8 cellular contexts compared by ENCODE assay signal in genomic region chr19:460877-461609, GRCh38. TPM values are rescaled to one million over a fixed set of nuclear protein-coding genes. Genes with fewer than 3 reads are reported as not detected.
A peak's percentile ranks its signal among the peaks of the same experiment; 100 is the strongest.
DNase-seq lines count a peak whose midpoint lies in the region; ATAC-seq and TF ChIP-seq lines count a peak whose summit lies in the region.

Gene SHC2 (minus strand): TSS chr19:461033. CDS start chr19:460996, 37 bp downstream.

- no peaks in the 10 kb centered on the region for H3K36me3 Mint-ChIP-seq in activated CD4-positive, alpha-beta memory T cell treated with anti-CD3 and anti-CD28 coated beads for 36 hours
- H3K36me3 Mint-ChIP-seq in activated CD4-positive, alpha-beta memory T cell treated with anti-CD3 and anti-CD28 coated beads, Interleukin-2, amount 10 ng/mL, durations not matched to agents 7 days and 5 days (ENCODE audit: low read depth): no peaks in the 10 kb centered on the region
- H3K36me3 Mint-ChIP-seq in central memory CD8-positive, alpha-beta T cell (ENCODE audit: insufficient read depth): peaks cover 5% of the 10 kb centered on the region

- POLR2A ChIA-PET in activated CD4-positive, alpha-beta memory T cell treated with anti-CD3 and anti-CD28 coated beads for 36 hours (lab: Charles Lee): no interaction called here
- POLR2A ChIA-PET in activated CD4-positive, alpha-beta memory T cell treated with anti-CD3 and anti-CD28 coated beads, Interleukin-2, amount 10 ng/mL, durations not matched to agents 7 days and 5 days (lab: Charles Lee): no interaction called here

- H3K4me3 ChIP-seq in lung (peak within 1 kb of the TSS; percentile 60), transverse colon (peak within 1 kb of the TSS; percentile 42 to 85 (median 55))

- peaks cover 7% of the 10 kb centered on the region for H3K4me1 Mint-ChIP-seq in activated CD4-positive, alpha-beta memory T cell treated with anti-CD3 and anti-CD28 coated beads for 36 hours (ENCODE audit: low read depth)
- peaks cover 6% of the 10 kb centered on the region for H3K4me1 Mint-ChIP-seq in activated CD4-positive, alpha-beta memory T cell treated with anti-CD3 and anti-CD28 coated beads, Interleukin-2, amount 10 ng/mL, durations not matched to agents 7 days and 5 days
- no peaks in the 10 kb centered on the region for H3K4me1 Mint-ChIP-seq in central memory CD8-positive, alpha-beta T cell

- no peaks in the 10 kb centered on the region for H3K27me3 ChIP-seq in lung (ENCODE audit: control insufficient read depth, insufficient read depth)
- peaks cover 25% of the 10 kb centered on the region for H3K27me3 ChIP-seq in transverse colon

- CTCF ChIA-PET in activated CD4-positive, alpha-beta memory T cell treated with anti-CD3 and anti-CD28 coated beads for 36 hours (lab: Charles Lee): no interaction called here
- CTCF ChIA-PET in activated CD4-positive, alpha-beta memory T cell treated with anti-CD3 and anti-CD28 coated beads, Interleukin-2, amount 10 ng/mL, durations not matched to agents 7 days and 5 days (lab: Charles Lee): no interaction called here

- TF ChIP-seq EP300 in transverse colon (IDR thresholded peaks at IDR 0.05; ENCODE audit: low read depth): no peak

- H3K4me3 Mint-ChIP-seq in activated CD4-positive, alpha-beta memory T cell treated with anti-CD3 and anti-CD28 coated beads for 36 hours: peak within 1 kb of the TSS; percentile 41
- no peak within 1 kb of the TSS for H3K4me3 Mint-ChIP-seq in activated CD4-positive, alpha-beta memory T cell treated with anti-CD3 and anti-CD28 coated beads, Interleukin-2, amount 10 ng/mL, durations not matched to agents 7 days and 5 days
- peak within 1 kb of the TSS; percentile 68 for H3K4me3 Mint-ChIP-seq in central memory CD8-positive, alpha-beta T cell

- intact Hi-C loops in activated CD4-positive, alpha-beta memory T cell treated with anti-CD3 and anti-CD28 coated beads for 36 hours (cut with micrococcal nuclease): no loop called here
- intact Hi-C loops in transverse colon (cut with DNase I; ENCODE audit: low total_unique reads): loop anchor here (2.0 kb wide), 1 partner anchor 70 kb away; the partner anchor contains the start of gene CDC34

- H3K9me3 ChIP-seq in lung (ENCODE audit: control insufficient read depth in 2 of 2, insufficient read depth in 1 of 2, low read length in 1 of 2) (peaks cover 0 to 2% of the 10 kb centered on the region in 2 donors), transverse colon (no peaks in the 10 kb centered on the region)

- in situ Hi-C loops in transverse colon (cut with MboI; ENCODE audit: low pct_ligation_motif_present in 1 of 4, low pct_unique_long_range_greater_than_20kb in 1 of 4, low sequenced_read_pairs in 3 of 4): no loop called here

- no peak for DNase-seq in activated CD4-positive, alpha-beta memory T cell treated with anti-CD3 and anti-CD28 coated beads for 36 hours
- DNase-seq in activated CD4-positive, alpha-beta memory T cell treated with anti-CD3 and anti-CD28 coated beads, Interleukin-2, amount 10 ng/mL, durations not matched to agents 7 days and 5 days: no peak
- DNase-seq in central memory CD8-positive, alpha-beta T cell (ENCODE audit: low spot score in 2 of 2): no peak
- DNase-seq in lung (ENCODE audit: low spot score): no peak
- peak; percentile 34 for DNase-seq in transverse colon
- DNase-seq in erythroblast (lab: John Stamatoyannopoulos, UW): no peak
- DNase-seq in NCI-H1694 treated with DMSO at 0.1 percent for 48 hours (lab: John Stamatoyannopoulos, UW): no peak

- TF ChIP-seq POLR2A in transverse colon (IDR thresholded peaks at IDR 0.05): no peak
- no peak for TF ChIP-seq POLR2A in erythroblast (IDR thresholded peaks at IDR 0.05; ENCODE audit: low read length)

- TF ChIP-seq CTCF in lung (IDR thresholded peaks at IDR 0.05; ENCODE audit: control extremely low read depth, extremely low read depth) (no peak), transverse colon (IDR thresholded peaks at IDR 0.05) (no peak)

- peaks cover 21% of the 10 kb centered on the region for H3K27me3 Mint-ChIP-seq in activated CD4-positive, alpha-beta memory T cell treated with anti-CD3 and anti-CD28 coated beads for 36 hours
- H3K27me3 Mint-ChIP-seq in activated CD4-positive, alpha-beta memory T cell treated with anti-CD3 and anti-CD28 coated beads, Interleukin-2, amount 10 ng/mL, durations not matched to agents 7 days and 5 days: peaks cover 18% of the 10 kb centered on the region
- peaks cover 26% of the 10 kb centered on the region for H3K27me3 Mint-ChIP-seq in central memory CD8-positive, alpha-beta T cell

- H3K4me1 ChIP-seq in lung (ENCODE audit: control insufficient read depth in 2 of 2, insufficient read depth in 2 of 2, low read length in 2 of 2) (peaks cover 0 to 7% of the 10 kb centered on the region in 2 donors), transverse colon (peaks cover 5 to 23% (median 18%) of the 10 kb centered on the region in 4 donors)

- WGBS in lung, 2 donors: 2% methylated on average over 22 to 77 of the region's 77 CpGs
- WGBS in transverse colon (ENCODE audit: low coverage in 1 of 2), 2 donors: 3% methylated on average over 40 of the region's 77 CpGs; no CpG with 5 or more reads in 1 of the 2 donors

- H3K36me3 ChIP-seq in lung (ENCODE audit: control insufficient read depth in 2 of 2, insufficient read depth in 2 of 2, low read length in 2 of 2): no peaks in the 10 kb centered on the region
- no peaks in the 10 kb centered on the region for H3K36me3 ChIP-seq in transverse colon

- no peaks in the 10 kb centered on the region for H3K9me3 Mint-ChIP-seq in activated CD4-positive, alpha-beta memory T cell treated with anti-CD3 and anti-CD28 coated beads for 36 hours
- no peaks in the 10 kb centered on the region for H3K9me3 Mint-ChIP-seq in activated CD4-positive, alpha-beta memory T cell treated with anti-CD3 and anti-CD28 coated beads, Interleukin-2, amount 10 ng/mL, durations not matched to agents 7 days and 5 days
- no peaks in the 10 kb centered on the region for H3K9me3 Mint-ChIP-seq in central memory CD8-positive, alpha-beta T cell

- H3K27ac ChIP-seq in lung (ENCODE audit: low read depth in 1 of 2, low read length in 1 of 2) (peak within 1 kb of the TSS; percentile 38 to 75), transverse colon (peak within 1 kb of the TSS; percentile 72 to 89 (median 76))

- no peak for ATAC-seq in central memory CD8-positive, alpha-beta T cell (replicated peaks; ENCODE audit: extremely low read depth, poor library complexity, severe bottlenecking)
- ATAC-seq in lung (ENCODE audit: insufficient read depth, low FRiP score) (no peak), HG02759 (IDR thresholded peaks at IDR 0.05; ENCODE audit: unreplicated experiment) (no peak)

- H3K27ac Mint-ChIP-seq in activated CD4-positive, alpha-beta memory T cell treated with anti-CD3 and anti-CD28 coated beads for 36 hours: no peak within 1 kb of the TSS
- H3K27ac Mint-ChIP-seq in activated CD4-positive, alpha-beta memory T cell treated with anti-CD3 and anti-CD28 coated beads, Interleukin-2, amount 10 ng/mL, durations not matched to agents 7 days and 5 days: no peak within 1 kb of the TSS
- no peak within 1 kb of the TSS for H3K27ac Mint-ChIP-seq in central memory CD8-positive, alpha-beta T cell (ENCODE audit: low read depth)

RNA-seq across cellular contexts. Expression of gene SHC2, which starts in this region (rescaled TPM):
- under 1 TPM in 1 of 2 experiments, not detected in 1; 0.21 TPM for total RNA-seq in activated CD4-positive, alpha-beta memory T cell treated with anti-CD3 and anti-CD28 coated beads for 36 hours
- total RNA-seq in activated CD4-positive, alpha-beta memory T cell treated with anti-CD3 and anti-CD28 coated beads, Interleukin-2, amount 10 ng/mL, durations not matched to agents 7 days and 5 days: not detected
- total RNA-seq in lung (10 to 100 TPM; 13.2 to 15.9 TPM), transverse colon (10 to 100 TPM in 3 of 4 donors, 1 to 10 TPM in 1; 6.3 to 30.3 (median 11.1) TPM)
- polyA plus RNA-seq in lung: 10 to 100 TPM; 11.2 to 23.1 TPM

Comparison
In these comparisons a context has a peak if more than half of its experiments do, and no peak if none do; other contexts are left out.
1. RNA of gene SHC2 (total RNA-seq): 13.2 to 15.9 TPM in lung and 6.3 to 30.3 TPM in transverse colon; 0.21 TPM in activated CD4-positive, alpha-beta memory T cell treated with anti-CD3 and anti-CD28 coated beads for 36 hours and not detected in activated CD4-positive, alpha-beta memory T cell treated with anti-CD3 and anti-CD28 coated beads, Interleukin-2, amount 10 ng/mL, durations not matched to agents 7 days and 5 days; every median in the first group is over 4 times any median in the second.